In genomic region chr1:51581286-51581685, GRCh38 we compare ENCODE assay signal across 28 cellular contexts.
"Had no signal": no experiment of that assay in that cellular context is flagged by ENCODE, and none has a peak within 500 bp of the region (broad histone marks: within the 10 kb centered on the region; RNA-seq: fewer than 3 reads in every experiment).

No MANE protein-coding gene starts in this region.

- FAIRE-seq: keratinocyte had no signal

- H3K4me3 ChIP-seq: left ventricle myocardium inferior, lung, mucosa of descending colon, ovary, right atrium auricular region, skin epidermis, stomach, testis, thyroid gland, transverse colon, upper lobe of left lung, vagina had no signal

- H3K4me3 Mint-ChIP-seq: naive thymus-derived CD4-positive, alpha-beta T cell; natural killer cell treated with Interleukin-12 subunit alpha and Interleukin-12 subunit beta and Interleukin-15 and Interleukin-18, amount 100 ng/mL, for 72 hours; stimulated activated naive B cell treated with anti-CD40 and anti-IgM and Interleukin-4, amounts not matched to agents 10 μg/mL and 1 μg/mL and 100 μg/mL, for 72 hours had no signal

- DNase-seq: hippocampal formation; kidney glomerular epithelial cell; left cardiac atrium; left ventricle myocardium inferior; mesendoderm; midbrain; mucosa of descending colon; naive thymus-derived CD4-positive, alpha-beta T cell; ovary; stimulated activated CD4-positive, alpha-beta T cell treated with anti-CD3 and anti-CD28 coated beads, Interleukin-12 subunit alpha, Interleukin-12 subunit beta, amount 100 ng/mL, for 4 hours; stimulated activated CD4-positive, alpha-beta T cell treated with anti-CD3 and anti-CD28 coated beads, Interleukin-15, amount 100 ng/mL, for 24 hours; stimulated activated CD4-positive, alpha-beta T cell treated with anti-CD3 and anti-CD28 coated beads, Interleukin-2, amount 100 ng/mL, for 24 hours; stimulated activated CD4-positive, alpha-beta T cell treated with anti-CD3 and anti-CD28 coated beads, Interleukin-4, amount 100 ng/mL, for 1 hour; stimulated activated naive B cell treated with anti-CD40 and anti-IgM and Interleukin-4, amounts not matched to agents 10 μg/mL and 1 μg/mL and 100 μg/mL, for 72 hours; stimulated activated naive CD8-positive, alpha-beta T cell treated with anti-CD3 and anti-CD28 coated beads, Interleukin-15, Interleukin-2, amounts not matched to agents 100 U/mL and 50 U/mL, for 24 hours; stomach; testis; thyroid gland; transverse colon; upper lobe of left lung had no signal

- H3K27ac ChIP-seq: left ventricle myocardium inferior, ovary, right atrium auricular region, skin epidermis, stomach, thyroid gland, transverse colon, upper lobe of left lung, vagina had no signal

- H3K36me3 Mint-ChIP-seq: natural killer cell treated with Interleukin-12 subunit alpha and Interleukin-12 subunit beta and Interleukin-15 and Interleukin-18, amount 100 ng/mL, for 72 hours; stimulated activated naive B cell treated with anti-CD40 and anti-IgM and Interleukin-4, amounts not matched to agents 10 μg/mL and 1 μg/mL and 100 μg/mL, for 72 hours had no signal

- H3K27ac Mint-ChIP-seq: naive thymus-derived CD4-positive, alpha-beta T cell; natural killer cell treated with Interleukin-12 subunit alpha and Interleukin-12 subunit beta and Interleukin-15 and Interleukin-18, amount 100 ng/mL, for 72 hours; progenitor cell of endocrine pancreas; stimulated activated naive B cell treated with anti-CD40 and anti-IgM and Interleukin-4, amounts not matched to agents 10 μg/mL and 1 μg/mL and 100 μg/mL, for 72 hours had no signal

- H3K4me1 ChIP-seq: thyroid gland, transverse colon, upper lobe of left lung had no signal

- H3K27me3 ChIP-seq: ovary, right atrium auricular region, stomach, testis, thyroid gland, transverse colon, upper lobe of left lung, vagina had no signal

- H3K27me3 Mint-ChIP-seq: naive thymus-derived CD4-positive, alpha-beta T cell; natural killer cell treated with Interleukin-12 subunit alpha and Interleukin-12 subunit beta and Interleukin-15 and Interleukin-18, amount 100 ng/mL, for 72 hours; progenitor cell of endocrine pancreas; stimulated activated naive B cell treated with anti-CD40 and anti-IgM and Interleukin-4, amounts not matched to agents 10 μg/mL and 1 μg/mL and 100 μg/mL, for 72 hours had no signal

- H3K9me3 Mint-ChIP-seq: natural killer cell treated with Interleukin-12 subunit alpha and Interleukin-12 subunit beta and Interleukin-15 and Interleukin-18, amount 100 ng/mL, for 72 hours had no signal

- H3K36me3 ChIP-seq: left ventricle myocardium inferior, ovary, right atrium auricular region, stomach, thyroid gland, transverse colon, upper lobe of left lung, vagina had no signal

- H3K9me3 ChIP-seq: left ventricle myocardium inferior, mucosa of descending colon, ovary, right atrium auricular region, stomach, testis, thyroid gland, transverse colon, upper lobe of left lung, vagina had no signal

- ATAC-seq: left cardiac atrium; mucosa of descending colon; naive thymus-derived CD4-positive, alpha-beta T cell; natural killer cell treated with Interleukin-12 subunit alpha and Interleukin-12 subunit beta and Interleukin-15 and Interleukin-18, amount 100 ng/mL, for 72 hours; sciatic nerve; stimulated activated naive B cell treated with anti-CD40 and anti-IgM and Interleukin-4, amounts not matched to agents 10 μg/mL and 1 μg/mL and 100 μg/mL, for 72 hours; stimulated activated naive CD8-positive, alpha-beta T cell treated with anti-CD3 and anti-CD28 coated beads, Interleukin-15, Interleukin-2, amounts not matched to agents 100 U/mL and 50 U/mL, for 24 hours had no signal
